In genomic region chr2:26613241-26614204, GRCh38 we compare ENCODE assay signal across 16 cellular contexts. TPM values are rescaled to one million over a fixed set of nuclear protein-coding genes. Genes with fewer than 3 reads are reported as not detected.
A peak's percentile ranks its signal among the peaks of the same experiment; 100 is the strongest.
DNase-seq lines count a peak whose midpoint lies in the region; ATAC-seq and TF ChIP-seq lines count a peak whose summit lies in the region.
"Had no signal": no experiment of that assay in that cellular context is flagged by ENCODE, and none has a peak within 500 bp of the region (broad histone marks: within the 10 kb centered on the region; RNA-seq: fewer than 3 reads in every experiment).

No MANE protein-coding gene starts in this region.

- intact Hi-C loops in Right ventricle myocardium superior (cut with DNase I): no loop called here

- H3K36me3 ChIP-seq in trophoblast cell (ENCODE audit: control insufficient read depth in 1 of 2, insufficient read depth in 2 of 2, low read length in 2 of 2) (no peaks in the 10 kb centered on the region), mesenchymal stem cell (ENCODE audit: control insufficient read depth in 1 of 2, insufficient read depth in 2 of 2, low read depth in 1 of 2, low read length in 2 of 2) (no peaks in the 10 kb centered on the region)
- H3K36me3 ChIP-seq: breast epithelium had no signal

- H3K4me3 ChIP-seq in trophoblast cell (ENCODE audit: low read depth, low read length): no peak overlapping the region
- no peak overlapping the region for H3K4me3 ChIP-seq in mesenchymal stem cell (ENCODE audit: insufficient read depth in 1 of 2, low read depth in 1 of 2, low read length in 2 of 2)
- H3K4me3 ChIP-seq: breast epithelium had no signal

- no CpG with 5 or more reads among the region's 13 CpGs for WGBS in trophoblast cell (ENCODE audit: extremely low coverage, insufficient coverage, insufficient read length)
- 40% methylated on average over 13 of the region's 13 CpGs for WGBS in mesenchymal stem cell

- no peaks in the 10 kb centered on the region for H3K79me1 ChIP-seq in trophoblast cell (ENCODE audit: low read length)
- no peaks in the 10 kb centered on the region for H3K79me1 ChIP-seq in mesenchymal stem cell (replicated peaks; ENCODE audit: low read length, poor library complexity, severe bottlenecking)

- H4K12ac ChIP-seq in trophoblast cell (ENCODE audit: low read depth, low read length): no peak overlapping the region

- H3K18ac ChIP-seq in trophoblast cell (ENCODE audit: low read length) (no peak overlapping the region), mesenchymal stem cell (ENCODE audit: low read depth in 1 of 2, low read length in 2 of 2) (no peak overlapping the region)

- H4K8ac ChIP-seq in trophoblast cell (ENCODE audit: low read depth, low read length) (no peak overlapping the region), mesenchymal stem cell (ENCODE audit: low read length) (no peak overlapping the region)

- DNase-seq in G401 (ENCODE audit: low spot score): peak; percentile 25
- peak; percentile 77 for DNase-seq in NCI-H345 (lab: John Stamatoyannopoulos, UW)
- peak; percentile 67 for DNase-seq in Right ventricle myocardium superior
- DNase-seq in trophoblast cell: no peak
- DNase-seq in mesenchymal stem cell: no peak
- no peak for DNase-seq in HuH-7.5 (ENCODE audit: low spot score)
- no peak for DNase-seq in DMS53 treated with DMSO at 0.1 percent for 48 hours (lab: John Stamatoyannopoulos, UW; ENCODE audit: unreplicated experiment)
- DNase-seq in foreskin keratinocyte: no peak
- DNase-seq: NCI-H526 treated with DMSO at 0.1 percent for 48 hours; stimulated activated CD4-positive, alpha-beta T cell treated with anti-CD3 and anti-CD28 coated beads, Interleukin-15, amount 100 ng/mL, for 24 hours had no signal

- H3K27me3 ChIP-seq in trophoblast cell (ENCODE audit: insufficient read depth, low read length) (no peaks in the 10 kb centered on the region), mesenchymal stem cell (ENCODE audit: control insufficient read depth in 1 of 2, insufficient read depth in 1 of 2, low read length in 2 of 2) (peaks cover 57 to 95% of the 10 kb centered on the region in 2 experiments), foreskin keratinocyte (peaks cover 28% of the 10 kb centered on the region)

- no peak overlapping the region for H2AK5ac ChIP-seq in trophoblast cell (ENCODE audit: low read length)
- no peak overlapping the region for H2AK5ac ChIP-seq in mesenchymal stem cell (ENCODE audit: low read length, severe bottlenecking)

- H2BK120ac ChIP-seq in trophoblast cell (ENCODE audit: insufficient read depth, low read length, poor library complexity) (no peak overlapping the region), mesenchymal stem cell (ENCODE audit: low read depth, low read length) (no peak overlapping the region)

- H2BK12ac ChIP-seq in trophoblast cell (ENCODE audit: low read length) (peak overlapping the region; percentile 25), mesenchymal stem cell (ENCODE audit: low read length in 2 of 2) (peak overlapping the region in 1 of 2 experiments; percentile 15)

- H3K14ac ChIP-seq in trophoblast cell (ENCODE audit: low read length) (peak overlapping the region; percentile 36), mesenchymal stem cell (ENCODE audit: low read length in 2 of 2) (no peak overlapping the region)

- H3K9ac ChIP-seq in trophoblast cell (ENCODE audit: low read length) (no peak overlapping the region), mesenchymal stem cell (ENCODE audit: low read length) (no peak overlapping the region)

- no peak overlapping the region for H2BK5ac ChIP-seq in trophoblast cell (ENCODE audit: low read depth, low read length, poor library complexity)
- H2BK5ac ChIP-seq in mesenchymal stem cell (ENCODE audit: low read depth, low read length, poor library complexity, severe bottlenecking): no peak overlapping the region

- H3K4me1 ChIP-seq in trophoblast cell (ENCODE audit: control insufficient read depth in 1 of 2, insufficient read depth in 2 of 2, low read length in 2 of 2) (peaks cover 2 to 6% of the 10 kb centered on the region in 2 experiments), mesenchymal stem cell (ENCODE audit: control insufficient read depth, insufficient read depth, low read depth, low read length) (peaks cover 5% of the 10 kb centered on the region), foreskin keratinocyte (no peaks in the 10 kb centered on the region)
- H3K4me1 ChIP-seq: breast epithelium had no signal

- peak overlapping the region; percentile 22 for H4K91ac ChIP-seq in trophoblast cell (ENCODE audit: low read depth, low read length)
- no peak overlapping the region for H4K91ac ChIP-seq in mesenchymal stem cell (ENCODE audit: low read length)

- H3K9me3 ChIP-seq in trophoblast cell (ENCODE audit: insufficient read depth, low read depth, low read length) (no peaks in the 10 kb centered on the region), mesenchymal stem cell (ENCODE audit: control insufficient read depth, low read length) (no peaks in the 10 kb centered on the region)
- H3K9me3 ChIP-seq: breast epithelium had no signal

- H3K27ac ChIP-seq in trophoblast cell (ENCODE audit: low read depth, low read length): no peak overlapping the region
- no peak overlapping the region for H3K27ac ChIP-seq in mesenchymal stem cell (ENCODE audit: low read length, poor library complexity, severe bottlenecking)
- H3K27ac ChIP-seq in foreskin keratinocyte: no peak overlapping the region

- no peak overlapping the region for H3K4me2 ChIP-seq in trophoblast cell (ENCODE audit: low read length)
- H3K4me2 ChIP-seq in mesenchymal stem cell (ENCODE audit: low read length, poor library complexity, severe bottlenecking): no peak overlapping the region

- no peak overlapping the region for H2BK15ac ChIP-seq in mesenchymal stem cell (ENCODE audit: low read depth, poor library complexity, severe bottlenecking)

- no peak for TF ChIP-seq CTCF in foreskin keratinocyte (conservative IDR thresholded peaks at IDR 0.05)

- no peak overlapping the region for H3K4ac ChIP-seq in trophoblast cell (ENCODE audit: low read depth, low read length)
- peak overlapping the region in 1 of 2 experiments; percentile 12 for H3K4ac ChIP-seq in mesenchymal stem cell (ENCODE audit: low read depth in 1 of 2, low read length in 2 of 2)

- peak; percentile 60 for ATAC-seq in Right ventricle myocardium superior (ENCODE audit: poor library complexity)
- ATAC-seq in foreskin keratinocyte: no peak
- ATAC-seq: activated CD4-positive, CD25-positive, alpha-beta regulatory T cell treated with anti-CD3 and anti-CD28 coated beads, Interleukin-2, amount 50 U/mL, for 24 hours; activated T-helper 17 cell treated with anti-CD3 and anti-CD28 coated beads, Interleukin-2, amount 50 U/mL, for 72 hours had no signal

- in situ Hi-C loops in G401 (cut with HindIII; ENCODE audit: low sequenced_read_pairs): no loop called here

- no peak overlapping the region for H2AFZ ChIP-seq in trophoblast cell (ENCODE audit: insufficient read depth, low read length, poor library complexity)
- H2AFZ ChIP-seq in mesenchymal stem cell (ENCODE audit: low read depth, low read length): no peak overlapping the region

- no peaks in the 10 kb centered on the region for H3K79me2 ChIP-seq in trophoblast cell (ENCODE audit: control insufficient read depth, insufficient read depth, low read length, poor library complexity)

- H3K23ac ChIP-seq in trophoblast cell (ENCODE audit: low read length): no peak overlapping the region
- H3K23ac ChIP-seq in mesenchymal stem cell (ENCODE audit: low read length in 2 of 2): no peak overlapping the region

RNA-seq across cellular contexts. Expression of gene CIB4, which starts 27.6 kb away (rescaled TPM):
- total RNA-seq in G401 (2014; rRNA removed; shearing (Covaris generic)): not detected in 2 replicates
- total RNA-seq in Right ventricle myocardium superior (not detected), foreskin keratinocyte (not detected in 2 replicates)
- 0.07 and 0.14 TPM in 2 replicates for polyA plus RNA-seq in trophoblast cell (2013)
- polyA plus RNA-seq in mesenchymal stem cell (2013, experiment 1 of 2): 0.08 TPM
- not detected for polyA plus RNA-seq in mesenchymal stem cell (2013, experiment 2 of 2)
- polyA plus RNA-seq in foreskin keratinocyte: not detected in 2 replicates
- total RNA-seq: activated T-helper 17 cell treated with anti-CD3 and anti-CD28 coated beads, Interleukin-2, amount 50 U/mL, for 72 hours; breast epithelium; epithelial cell of proximal tubule had no signal
- polyA plus RNA-seq: CD14-positive monocyte, neural cell had no signal

Comparison
In these comparisons a context has a peak if more than half of its experiments do, and no peak if none do; other contexts are left out.
1. DNase-seq: peak in G401 (single experiment), NCI-H345 (single experiment) and Right ventricle myocardium superior (single experiment); none in trophoblast cell (0 of 2), mesenchymal stem cell (single experiment), HuH-7.5 (single experiment), DMS53 treated with DMSO at 0.1 percent for 48 hours (single experiment) and foreskin keratinocyte (0 of 2).